37 cellular contexts compared by ENCODE assay signal in the genomic region with DNA sequence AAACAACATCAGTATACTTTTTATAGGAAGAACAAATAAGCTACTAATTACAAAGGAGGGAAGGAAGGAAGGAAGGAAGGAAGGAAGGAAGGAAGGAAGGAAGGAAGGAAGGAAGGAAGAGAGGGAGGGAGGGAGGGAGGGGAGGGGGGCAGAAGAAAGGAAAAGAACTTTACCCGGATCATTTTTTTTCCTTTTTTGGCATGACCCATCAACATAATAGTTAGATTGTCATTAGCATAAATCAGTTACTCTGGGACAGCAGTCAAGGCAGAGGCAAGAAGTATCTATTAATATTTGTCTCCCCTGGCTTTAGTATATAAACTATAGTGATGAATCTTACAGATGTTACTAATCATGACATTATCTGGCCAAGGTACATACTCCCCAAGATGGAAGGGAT. TPM values are rescaled to one million over a fixed set of nuclear protein-coding genes. Genes with fewer than 3 reads are reported as not detected.
"Had no signal": no experiment of that assay in that cellular context is flagged by ENCODE, and none has a peak within 500 bp of the region (broad histone marks: within the 10 kb centered on the region; RNA-seq: fewer than 3 reads in every experiment).

No MANE protein-coding gene starts in this region.

- H3K4me3 Mint-ChIP-seq: activated CD4-positive, alpha-beta memory T cell treated with anti-CD3 and anti-CD28 coated beads, Interleukin-2, amount 10 ng/mL, durations not matched to agents 7 days and 5 days; activated CD4-positive, alpha-beta T cell treated with anti-CD3 and anti-CD28 coated beads for 36 hours; activated CD4-positive, alpha-beta T cell treated with anti-CD3 and anti-CD28 coated beads, Interleukin-2, amount 10 ng/mL, durations not matched to agents 7 days and 5 days; activated CD8-positive, alpha-beta memory T cell treated with anti-CD3 and anti-CD28 coated beads, Interleukin-2, amount 10 ng/mL, durations not matched to agents 7 days and 5 days; activated CD8-positive, alpha-beta T cell treated with anti-CD3 and anti-CD28 coated beads, Interleukin-2, amount 10 ng/mL, durations not matched to agents 7 days and 5 days; activated naive CD4-positive, alpha-beta T cell treated with anti-CD3 and anti-CD28 coated beads for 36 hours; activated naive CD8-positive, alpha-beta T cell treated with anti-CD3 and anti-CD28 coated beads for 36 hours; activated T-cell treated with anti-CD3 and anti-CD28 coated beads, Interleukin-2, amount 50 U/mL, for 24 hours; brain; central memory CD8-positive, alpha-beta T cell; T-helper 1 cell treated with Interleukin-12 subunit alpha and Interleukin-12 subunit beta and Interleukin-4 antibody, amounts not matched to agents 30 μg/mL and 1 μg/mL, for 36 hours; T-helper 2 cell treated with Interferon-gamma antibody and Interleukin-4, amounts not matched to agents 5 μg/mL and 100 μg/mL, for 36 hours had no signal

- H3K27ac ChIP-seq: adrenal gland, ascending aorta, cardiac muscle cell, colonic mucosa, VCaP had no signal

- H3K27me3 ChIP-seq: adrenal gland, ascending aorta, cardiac muscle cell, colonic mucosa had no signal

- H3K27me3 Mint-ChIP-seq: activated CD4-positive, alpha-beta memory T cell treated with anti-CD3 and anti-CD28 coated beads, Interleukin-2, amount 10 ng/mL, durations not matched to agents 7 days and 5 days; activated CD4-positive, alpha-beta T cell treated with anti-CD3 and anti-CD28 coated beads, Interleukin-2, amount 10 ng/mL, durations not matched to agents 7 days and 5 days; activated CD8-positive, alpha-beta memory T cell treated with anti-CD3 and anti-CD28 coated beads, Interleukin-2, amount 10 ng/mL, durations not matched to agents 7 days and 5 days; activated naive CD8-positive, alpha-beta T cell treated with anti-CD3 and anti-CD28 coated beads for 36 hours; activated T-cell treated with anti-CD3 and anti-CD28 coated beads, Interleukin-2, amount 50 U/mL, for 24 hours; central memory CD8-positive, alpha-beta T cell had no signal

- H3K4me1 Mint-ChIP-seq: activated CD4-positive, alpha-beta memory T cell treated with anti-CD3 and anti-CD28 coated beads, Interleukin-2, amount 10 ng/mL, durations not matched to agents 7 days and 5 days; activated CD4-positive, alpha-beta T cell treated with anti-CD3 and anti-CD28 coated beads for 36 hours; activated CD4-positive, alpha-beta T cell treated with anti-CD3 and anti-CD28 coated beads, Interleukin-2, amount 10 ng/mL, durations not matched to agents 7 days and 5 days; activated CD8-positive, alpha-beta memory T cell treated with anti-CD3 and anti-CD28 coated beads, Interleukin-2, amount 10 ng/mL, durations not matched to agents 7 days and 5 days; activated naive CD8-positive, alpha-beta T cell treated with anti-CD3 and anti-CD28 coated beads for 36 hours; brain; central memory CD8-positive, alpha-beta T cell had no signal

- H3K4me3 ChIP-seq: adrenal gland, ascending aorta, cardiac muscle cell, colonic mucosa had no signal

- ATAC-seq: activated CD4-positive, alpha-beta T cell treated with anti-CD3 and anti-CD28 coated beads for 36 hours; activated CD4-positive, CD25-positive, alpha-beta regulatory T cell treated with anti-CD3 and anti-CD28 coated beads, Interleukin-2, amount 50 U/mL, for 24 hours; activated CD8-positive, alpha-beta memory T cell treated with anti-CD3 and anti-CD28 coated beads, Interleukin-2, amount 10 ng/mL, durations not matched to agents 7 days and 5 days; activated CD8-positive, alpha-beta T cell treated with anti-CD3 and anti-CD28 coated beads, Interleukin-2, amount 10 ng/mL, durations not matched to agents 7 days and 5 days; activated naive CD4-positive, alpha-beta T cell treated with anti-CD3 and anti-CD28 coated beads, Interleukin-2, amount 50 U/mL, for 72 hours had no signal

- H3K27ac Mint-ChIP-seq: activated CD4-positive, alpha-beta memory T cell treated with anti-CD3 and anti-CD28 coated beads, Interleukin-2, amount 10 ng/mL, durations not matched to agents 7 days and 5 days; activated CD4-positive, alpha-beta T cell treated with anti-CD3 and anti-CD28 coated beads for 36 hours; activated CD4-positive, alpha-beta T cell treated with anti-CD3 and anti-CD28 coated beads, Interleukin-2, amount 10 ng/mL, durations not matched to agents 7 days and 5 days; activated CD8-positive, alpha-beta memory T cell treated with anti-CD3 and anti-CD28 coated beads, Interleukin-2, amount 10 ng/mL, durations not matched to agents 7 days and 5 days; activated CD8-positive, alpha-beta T cell treated with anti-CD3 and anti-CD28 coated beads, Interleukin-2, amount 10 ng/mL, durations not matched to agents 7 days and 5 days; activated naive CD4-positive, alpha-beta T cell treated with anti-CD3 and anti-CD28 coated beads for 36 hours; activated naive CD4-positive, alpha-beta T cell treated with anti-CD3 and anti-CD28 coated beads, Interleukin-2, amount 50 U/mL, for 72 hours; activated naive CD8-positive, alpha-beta T cell treated with anti-CD3 and anti-CD28 coated beads for 36 hours; activated T-cell treated with anti-CD3 and anti-CD28 coated beads, Interleukin-2, amount 50 U/mL, for 24 hours; activated T-helper 2 cell treated with anti-CD3 and anti-CD28 coated beads, Interferon-gamma antibody, Interleukin-2, Interleukin-4, amounts not matched to agents 10 μg/mL and 5 μg/mL and 100 μg/mL, durations not matched to agents 14 hours and 24 hours and 36 hours; brain; T-helper 1 cell treated with Interleukin-12 subunit alpha and Interleukin-12 subunit beta and Interleukin-4 antibody, amounts not matched to agents 30 μg/mL and 1 μg/mL, for 36 hours; T-helper 2 cell treated with Interferon-gamma antibody and Interleukin-4, amounts not matched to agents 5 μg/mL and 100 μg/mL, for 36 hours had no signal

- H3K9me3 Mint-ChIP-seq: activated CD4-positive, alpha-beta memory T cell treated with anti-CD3 and anti-CD28 coated beads, Interleukin-2, amount 10 ng/mL, durations not matched to agents 7 days and 5 days; activated CD4-positive, alpha-beta T cell treated with anti-CD3 and anti-CD28 coated beads, Interleukin-2, amount 10 ng/mL, durations not matched to agents 7 days and 5 days; activated naive CD4-positive, alpha-beta T cell treated with anti-CD3 and anti-CD28 coated beads for 36 hours; activated naive CD8-positive, alpha-beta T cell treated with anti-CD3 and anti-CD28 coated beads for 36 hours; activated T-cell treated with anti-CD3 and anti-CD28 coated beads, Interleukin-2, amount 50 U/mL, for 24 hours; activated T-helper 2 cell treated with anti-CD3 and anti-CD28 coated beads, Interferon-gamma antibody, Interleukin-2, Interleukin-4, amounts not matched to agents 10 μg/mL and 5 μg/mL and 100 μg/mL, durations not matched to agents 14 hours and 24 hours and 36 hours; T-helper 1 cell treated with Interleukin-12 subunit alpha and Interleukin-12 subunit beta and Interleukin-4 antibody, amounts not matched to agents 30 μg/mL and 1 μg/mL, for 36 hours; T-helper 2 cell treated with Interferon-gamma antibody and Interleukin-4, amounts not matched to agents 5 μg/mL and 100 μg/mL, for 36 hours had no signal

- H3K4me1 ChIP-seq: ascending aorta, colonic mucosa had no signal

- H3K36me3 Mint-ChIP-seq: activated CD8-positive, alpha-beta memory T cell treated with anti-CD3 and anti-CD28 coated beads, Interleukin-2, amount 10 ng/mL, durations not matched to agents 7 days and 5 days; activated naive CD4-positive, alpha-beta T cell treated with anti-CD3 and anti-CD28 coated beads, Interleukin-2, amount 50 U/mL, for 72 hours; activated naive CD8-positive, alpha-beta T cell treated with anti-CD3 and anti-CD28 coated beads for 36 hours; brain had no signal

- DNase-seq: activated CD4-positive, alpha-beta memory T cell treated with anti-CD3 and anti-CD28 coated beads, Interleukin-2, amount 10 ng/mL, durations not matched to agents 7 days and 5 days; activated CD4-positive, alpha-beta T cell treated with anti-CD3 and anti-CD28 coated beads for 1 hour; activated CD4-positive, alpha-beta T cell treated with anti-CD3 and anti-CD28 coated beads for 36 hours; activated CD4-positive, alpha-beta T cell treated with anti-CD3 and anti-CD28 coated beads for 48 hours; activated CD4-positive, alpha-beta T cell treated with anti-CD3 and anti-CD28 coated beads, Interleukin-2, amount 10 ng/mL, durations not matched to agents 7 days and 5 days; activated CD4-positive, alpha-beta T cell treated with anti-CD3 and anti-CD28 coated beads, Interleukin-2, amount 50 U/mL, for 48 hours; activated CD4-positive, CD25-positive, alpha-beta regulatory T cell; activated CD8-positive, alpha-beta memory T cell treated with anti-CD3 and anti-CD28 coated beads for 24 hours; activated CD8-positive, alpha-beta memory T cell treated with anti-CD3 and anti-CD28 coated beads, Interleukin-2, amount 10 ng/mL, durations not matched to agents 7 days and 5 days; activated CD8-positive, alpha-beta memory T cell treated with anti-CD3 and anti-CD28 coated beads, Interleukin-2, amount 50 U/mL, for 48 hours; activated CD8-positive, alpha-beta T cell treated with anti-CD3 and anti-CD28 coated beads, Interleukin-2, amount 10 ng/mL, durations not matched to agents 7 days and 5 days; activated effector memory CD4-positive, alpha-beta T cell treated with anti-CD3 and anti-CD28 coated beads, Interleukin-2, amount 50 U/mL, for 16 hours; activated gamma-delta T cell treated with Interleukin-2 at 50 U/mL for 16 hours; activated naive CD4-positive, alpha-beta T cell; activated naive CD4-positive, alpha-beta T cell treated with anti-CD3 and anti-CD28 coated beads for 36 hours; activated naive CD4-positive, alpha-beta T cell treated with anti-CD3 and anti-CD28 coated beads, Interleukin-2, amount 50 U/mL, for 16 hours; activated naive CD8-positive, alpha-beta T cell treated with anti-CD3 and anti-CD28 coated beads for 36 hours; activated T-cell treated with anti-CD3 and anti-CD28 coated beads, Interleukin-2, amount 50 U/mL, for 24 hours; activated T-cell treated with anti-CD3 and anti-CD28 coated beads, Interleukin-2, amount 50 U/mL, for 48 hours; adrenal gland; amniotic stem cell; caudate nucleus; cerebellar nuclear complex; colonic mucosa; T-helper 2 cell; T-helper 9 cell had no signal

- H3K36me3 ChIP-seq: adrenal gland, ascending aorta, cardiac muscle cell, colonic mucosa had no signal

- H3K9me3 ChIP-seq: adrenal gland, ascending aorta, colonic mucosa had no signal

RNA-seq across cellular contexts. Expression of a gene that starts 35.2 kb away (rescaled TPM):
- total RNA-seq: activated CD4-positive, alpha-beta memory T cell treated with anti-CD3 and anti-CD28 coated beads, Interleukin-2, amount 10 ng/mL, durations not matched to agents 7 days and 5 days; activated CD4-positive, alpha-beta T cell treated with anti-CD3 and anti-CD28 coated beads for 36 hours; activated CD4-positive, alpha-beta T cell treated with anti-CD3 and anti-CD28 coated beads, Interleukin-2, amount 10 ng/mL, durations not matched to agents 7 days and 5 days; activated CD8-positive, alpha-beta memory T cell treated with anti-CD3 and anti-CD28 coated beads, Interleukin-2, amount 10 ng/mL, durations not matched to agents 7 days and 5 days; activated CD8-positive, alpha-beta T cell treated with anti-CD3 and anti-CD28 coated beads, Interleukin-2, amount 10 ng/mL, durations not matched to agents 7 days and 5 days; activated naive CD4-positive, alpha-beta T cell treated with anti-CD3 and anti-CD28 coated beads for 36 hours; activated naive CD4-positive, alpha-beta T cell treated with anti-CD3 and anti-CD28 coated beads, Interleukin-2, amount 50 U/mL, for 72 hours; activated naive CD8-positive, alpha-beta T cell treated with anti-CD3 and anti-CD28 coated beads for 36 hours; activated T-helper 2 cell treated with anti-CD3 and anti-CD28 coated beads, Interferon-gamma antibody, Interleukin-2, Interleukin-4, amounts not matched to agents 10 μg/mL and 5 μg/mL and 100 μg/mL, durations not matched to agents 14 hours and 24 hours and 36 hours; bronchial epithelial cell; cardiac muscle cell had no signal
